Comparison of ENCODE assay signal across 8 cellular contexts in genomic region chr16:67529639-67530012, GRCh38. TPM values are rescaled to one million over a fixed set of nuclear protein-coding genes. Genes with fewer than 3 reads are reported as not detected.
DNase-seq lines count a peak whose midpoint lies in the region; ATAC-seq and TF ChIP-seq lines count a peak whose summit lies in the region.

No MANE protein-coding gene starts in this region.

- peak overlapping the region in 1 of 2 donors; percentile 50 for H3K4me3 ChIP-seq in CD4-positive, alpha-beta memory T cell (ENCODE audit: low read length in 2 of 2)
- peak overlapping the region; percentile 30 for H3K4me3 ChIP-seq in mucosa of descending colon

- H3K27me3 Mint-ChIP-seq in CD4-positive, alpha-beta memory T cell: peaks cover 4 to 14% of the 10 kb centered on the region in 2 donors
- peaks cover 25% of the 10 kb centered on the region for H3K27me3 Mint-ChIP-seq in dendritic cell treated with granulocyte-macrophage colony-stimulating factor and Interleukin-4, amounts not matched to agents 40 ng/mL and 50 ng/mL, for 4 days

- POLR2A ChIA-PET in CD4-positive, alpha-beta memory T cell (lab: Charles Lee; ENCODE audit: partially characterized antibody): interaction anchor here (1.2 to 2.9 kb wide), 8 partner anchors 8 to 406 kb away, joined by 3 to 22 read pairs (median 8); partner anchors contain the start of genes ATP6V0D1 and CTCF

- ATAC-seq in mucosa of descending colon (peak; percentile 31), GM18858 (IDR thresholded peaks at IDR 0.05; ENCODE audit: unreplicated experiment) (no peak), GM21528 (IDR thresholded peaks at IDR 0.05; ENCODE audit: low FRiP score, unreplicated experiment) (no peak)

- no peaks in the 10 kb centered on the region for H3K9me3 Mint-ChIP-seq in CD4-positive, alpha-beta memory T cell
- no peaks in the 10 kb centered on the region for H3K9me3 Mint-ChIP-seq in dendritic cell treated with granulocyte-macrophage colony-stimulating factor and Interleukin-4, amounts not matched to agents 40 ng/mL and 50 ng/mL, for 4 days

- H3K4me1 Mint-ChIP-seq in CD4-positive, alpha-beta memory T cell: peaks cover 6 to 42% (median 21%) of the 10 kb centered on the region in 4 donors
- peaks cover 44% of the 10 kb centered on the region for H3K4me1 Mint-ChIP-seq in dendritic cell treated with granulocyte-macrophage colony-stimulating factor and Interleukin-4, amounts not matched to agents 40 ng/mL and 50 ng/mL, for 4 days (ENCODE audit: low read depth)

- intact Hi-C loops in CD4-positive, alpha-beta memory T cell (cut with micrococcal nuclease): no loop called here
- intact Hi-C loops in dendritic cell treated with granulocyte-macrophage colony-stimulating factor and Interleukin-4, amounts not matched to agents 40 ng/mL and 50 ng/mL, for 4 days (cut with micrococcal nuclease): loop anchor here (2.0 kb wide), 1 partner anchor 33 kb away; the partner anchor contains the start of gene CTCF
- intact Hi-C loops in mucosa of descending colon (cut with DNase I, micrococcal nuclease): no loop called here

- H3K36me3 Mint-ChIP-seq in CD4-positive, alpha-beta memory T cell: no peaks in the 10 kb centered on the region
- H3K36me3 Mint-ChIP-seq in dendritic cell treated with granulocyte-macrophage colony-stimulating factor and Interleukin-4, amounts not matched to agents 40 ng/mL and 50 ng/mL, for 4 days (ENCODE audit: low read depth): peaks cover 30% of the 10 kb centered on the region

- H3K4me3 Mint-ChIP-seq in CD4-positive, alpha-beta memory T cell: peak overlapping the region; percentile 73 to 87 (median 80)
- peak overlapping the region; percentile 81 for H3K4me3 Mint-ChIP-seq in dendritic cell treated with granulocyte-macrophage colony-stimulating factor and Interleukin-4, amounts not matched to agents 40 ng/mL and 50 ng/mL, for 4 days

- H3K4me1 ChIP-seq in CD4-positive, alpha-beta memory T cell (ENCODE audit: insufficient read depth, low read length): peaks cover 28% of the 10 kb centered on the region
- peaks cover 20% of the 10 kb centered on the region for H3K4me1 ChIP-seq in mucosa of descending colon (ENCODE audit: low read depth)

- CTCF ChIA-PET in CD4-positive, alpha-beta memory T cell (lab: Charles Lee; ENCODE audit: partially characterized antibody): interaction anchor here (0.7 to 11.4 kb wide), 5 partner anchors 8 to 115 kb away, joined by 3 to 125 read pairs (median 5); partner anchors contain the start of gene CARMIL2

- no peaks in the 10 kb centered on the region for H3K36me3 ChIP-seq in CD4-positive, alpha-beta memory T cell (ENCODE audit: insufficient read depth, low read length)
- H3K36me3 ChIP-seq in mucosa of descending colon (ENCODE audit: low read depth): no peaks in the 10 kb centered on the region

- H3K27ac ChIP-seq in CD4-positive, alpha-beta memory T cell (ENCODE audit: low read depth, low read length): no peak overlapping the region

- TF ChIP-seq CTCF in mucosa of descending colon (IDR thresholded peaks at IDR 0.05): no peak

- peaks cover 7% of the 10 kb centered on the region for H3K27me3 ChIP-seq in CD4-positive, alpha-beta memory T cell (ENCODE audit: insufficient read depth, low read length)

- H3K27ac Mint-ChIP-seq in CD4-positive, alpha-beta memory T cell: peak overlapping the region in 4 of 7 donors; percentile 42 to 84 (median 64)
- H3K27ac Mint-ChIP-seq in dendritic cell treated with granulocyte-macrophage colony-stimulating factor and Interleukin-4, amounts not matched to agents 40 ng/mL and 50 ng/mL, for 4 days: peak overlapping the region; percentile 96

- H3K9me3 ChIP-seq in CD4-positive, alpha-beta memory T cell (ENCODE audit: control insufficient read depth in 1 of 2, low read length in 2 of 2): no peaks in the 10 kb centered on the region
- H3K9me3 ChIP-seq in mucosa of descending colon: no peaks in the 10 kb centered on the region

- DNase-seq in CD4-positive, alpha-beta memory T cell: no peak
- DNase-seq in NAMALWA (ENCODE audit: low spot score) (peak; percentile 81), mucosa of descending colon (peak in 1 of 3 donors; percentile 68), Ammon's horn (ENCODE audit: low spot score) (no peak)
- no peak for DNase-seq in activated effector memory CD4-positive, alpha-beta T cell treated with anti-CD3 and anti-CD28 coated beads, Interleukin-2, amount 50 U/mL, for 16 hours

RNA-seq across cellular contexts. Expression of gene RIPOR1, which starts 1.0 kb away (rescaled TPM):
- 10 to 100 TPM; 46.8 to 53.8 TPM for total RNA-seq in CD4-positive, alpha-beta memory T cell
- 1 to 10 TPM in 1 of 2 donors, under 1 TPM in 1; 0.75 to 7.1 TPM for polyA plus RNA-seq in CD4-positive, alpha-beta memory T cell
- total RNA-seq in mucosa of descending colon: 10 to 100 TPM; 10.9 to 74.7 (median 20.5) TPM

RNA-seq across cellular contexts. Expression of gene CTCF, which starts 32.7 kb away (rescaled TPM):
- total RNA-seq in CD4-positive, alpha-beta memory T cell: 10 to 100 TPM; 69.8 to 72.5 TPM
- polyA plus RNA-seq in CD4-positive, alpha-beta memory T cell: 10 to 100 TPM; 26.5 to 85.7 TPM
- total RNA-seq in mucosa of descending colon: 10 to 100 TPM; 41.1 to 55.5 (median 43.4) TPM

RNA-seq across cellular contexts. Expression of gene AGRP, which starts 46.3 kb away (rescaled TPM):
- total RNA-seq in CD4-positive, alpha-beta memory T cell: not detected
- not detected for polyA plus RNA-seq in CD4-positive, alpha-beta memory T cell
- total RNA-seq in mucosa of descending colon: not detected

RNA-seq across cellular contexts. Expression of gene ATP6V0D1, which starts 48.7 kb away (rescaled TPM):
- 10 to 100 TPM; 42.8 to 49.0 TPM for total RNA-seq in CD4-positive, alpha-beta memory T cell
- polyA plus RNA-seq in CD4-positive, alpha-beta memory T cell: 100 to 1,000 TPM in 1 of 2 donors, 10 to 100 TPM in 1; 92.8 to 133 TPM
- total RNA-seq in mucosa of descending colon: 100 to 1,000 TPM; 152 to 253 (median 228) TPM
